ENCODE assay signal across 35 cellular contexts in genomic region chr11:84804026-84804425, GRCh38.
"Had no signal": no experiment of that assay in that cellular context is flagged by ENCODE, and none has a peak within 500 bp of the region (broad histone marks: within the 10 kb centered on the region; RNA-seq: fewer than 3 reads in every experiment).

No MANE protein-coding gene starts in this region.

- DNase-seq: Karpas-422, Kasumi-1, MG63, MM.1S, MV-4-11, NCI-H1048, NCI-H1092, NCI-H1092 treated with DMSO at 0.1 percent for 48 hours, NCI-H1105, NCI-H1105 treated with DMSO at 0.1 percent for 48 hours, NCI-H1417, NCI-H1417 treated with DMSO at 0.1 percent for 48 hours, NCI-H1436, NCI-H1436 treated with DMSO at 0.1 percent for 48 hours, NCI-H146, NCI-H1694, NCI-H1694 treated with DMSO at 0.1 percent for 48 hours, NCI-H187, NCI-H187 treated with DMSO at 0.1 percent for 48 hours, NCI-H1930, NCI-H2029, NCI-H2029 treated with DMSO at 0.1 percent for 48 hours, NCI-H2081, NCI-H2081 treated with DMSO at 0.1 percent for 48 hours, NCI-H2107, NCI-H2171, NCI-H2171 treated with DMSO at 0.1 percent for 48 hours, NCI-H2227 treated with DMSO at 0.1 percent for 48 hours, NCI-H226, NCI-H446, NCI-H446 treated with DMSO at 0.1 percent for 48 hours, NCI-H510A, NCI-H510A treated with DMSO at 0.1 percent for 48 hours, NCI-H524 had no signal

- H3K4me2 ChIP-seq: KMS-11 had no signal

- H3K9ac ChIP-seq: KMS-11 had no signal

- H3K27ac ChIP-seq: KMS-11 had no signal

- H3K36me3 ChIP-seq: MG63 had no signal

- H3K27me3 ChIP-seq: MG63 had no signal

- H3K4me3 ChIP-seq: MG63 had no signal
